40 cellular contexts compared by ENCODE assay signal in the genomic region with DNA sequence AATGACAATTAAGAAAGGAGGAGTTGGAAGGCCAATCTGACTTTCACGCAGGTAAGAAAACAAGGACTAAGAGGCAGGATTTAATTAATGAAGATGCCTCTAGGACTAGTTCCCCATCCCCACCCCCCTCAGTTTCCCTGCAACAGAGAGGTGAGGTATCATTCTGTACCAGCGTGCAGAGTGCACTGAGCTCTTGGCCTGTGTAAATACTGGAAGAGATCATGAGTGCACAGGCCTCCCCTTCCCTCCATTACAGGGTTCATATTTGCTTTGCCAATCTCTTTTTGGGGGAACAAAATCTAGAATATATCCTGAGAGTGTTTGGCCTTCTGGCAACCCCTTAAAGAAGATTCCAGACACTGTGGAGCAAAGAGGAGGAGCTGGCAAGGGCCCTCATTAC.
"Had no signal": no experiment of that assay in that cellular context is flagged by ENCODE, and none has a peak within 500 bp of the region (broad histone marks: within the 10 kb centered on the region; RNA-seq: fewer than 3 reads in every experiment).

No MANE protein-coding gene starts in this region.

- ATAC-seq: activated naive CD4-positive, alpha-beta T cell treated with anti-CD3 and anti-CD28 coated beads, Interleukin-2, amount 50 U/mL, for 72 hours; activated naive CD8-positive, alpha-beta T cell treated with anti-CD3 and anti-CD28 coated beads, Interleukin-2, amount 50 U/mL, for 24 hours; activated T-cell treated with anti-CD3 and anti-CD28 coated beads, Interleukin-2, amount 50 U/mL, for 4 hours; activated T-cell treated with anti-CD3 and anti-CD28 coated beads, Interleukin-2, amount 50 U/mL, for 72 hours; activated T-helper 17 cell treated with anti-CD3 and anti-CD28 coated beads, Interleukin-2, amount 50 U/mL, for 72 hours; body of pancreas had no signal

- H3K27ac Mint-ChIP-seq: activated naive CD4-positive, alpha-beta T cell treated with anti-CD3 and anti-CD28 coated beads for 36 hours; activated naive CD4-positive, alpha-beta T cell treated with anti-CD3 and anti-CD28 coated beads, Interleukin-2, amount 10 ng/mL, durations not matched to agents 7 days and 5 days; activated naive CD4-positive, alpha-beta T cell treated with anti-CD3 and anti-CD28 coated beads, Interleukin-2, amount 50 U/mL, for 24 hours; activated naive CD4-positive, alpha-beta T cell treated with anti-CD3 and anti-CD28 coated beads, Interleukin-2, amount 50 U/mL, for 72 hours; activated naive CD8-positive, alpha-beta T cell; activated naive CD8-positive, alpha-beta T cell treated with anti-CD3 and anti-CD28 coated beads for 36 hours; activated naive CD8-positive, alpha-beta T cell treated with anti-CD3 and anti-CD28 coated beads, Interleukin-2, amount 10 ng/mL, durations not matched to agents 7 days and 5 days; activated naive CD8-positive, alpha-beta T cell treated with anti-CD3 and anti-CD28 coated beads, Interleukin-2, amount 50 U/mL, for 24 hours; activated T-cell treated with anti-CD3 and anti-CD28 coated beads, Interleukin-2, amount 50 U/mL, for 24 hours; activated T-cell treated with anti-CD3 and anti-CD28 coated beads, Interleukin-2, amount 50 U/mL, for 72 hours; activated T-helper 1 cell treated with anti-CD3 and anti-CD28 coated beads, Interleukin-12 subunit alpha, Interleukin-12 subunit beta, Interleukin-2, Interleukin-4 antibody, amounts not matched to agents 30 ng/mL and 10 ng/mL and 1 ng/mL, durations not matched to agents 14 hours and 24 hours and 36 hours; activated T-helper 17 cell treated with anti-CD3 and anti-CD28 coated beads, Interleukin-2, amount 50 U/mL, for 72 hours; activated T-helper 2 cell treated with anti-CD3 and anti-CD28 coated beads, Interferon-gamma antibody, Interleukin-2, Interleukin-4, amounts not matched to agents 10 μg/mL and 5 μg/mL and 100 μg/mL, durations not matched to agents 14 hours and 24 hours and 36 hours; brain had no signal

- H3K36me3 Mint-ChIP-seq: activated naive CD4-positive, alpha-beta T cell treated with anti-CD3 and anti-CD28 coated beads, Interleukin-2, amount 10 ng/mL, durations not matched to agents 7 days and 5 days; activated naive CD4-positive, alpha-beta T cell treated with anti-CD3 and anti-CD28 coated beads, Interleukin-2, amount 50 U/mL, for 24 hours; activated naive CD8-positive, alpha-beta T cell treated with anti-CD3 and anti-CD28 coated beads for 36 hours; activated naive CD8-positive, alpha-beta T cell treated with anti-CD3 and anti-CD28 coated beads, Interleukin-2, amount 10 ng/mL, durations not matched to agents 7 days and 5 days; brain had no signal

- DNase-seq: activated effector memory CD4-positive, alpha-beta T cell treated with anti-CD3 and anti-CD28 coated beads, Interleukin-2, amount 50 U/mL, for 16 hours; activated effector memory CD4-positive, alpha-beta T cell treated with Interleukin-2 at 50 U/mL for 16 hours; activated gamma-delta T cell; activated gamma-delta T cell treated with Interleukin-2 at 50 U/mL for 16 hours; activated naive CD4-positive, alpha-beta T cell; activated naive CD4-positive, alpha-beta T cell treated with anti-CD3 and anti-CD28 coated beads for 36 hours; activated naive CD4-positive, alpha-beta T cell treated with anti-CD3 and anti-CD28 coated beads, Interleukin-2, amount 10 ng/mL, durations not matched to agents 7 days and 5 days; activated naive CD4-positive, alpha-beta T cell treated with anti-CD3 and anti-CD28 coated beads, Interleukin-2, amount 50 U/mL, for 16 hours; activated naive CD4-positive, alpha-beta T cell treated with Interleukin-2 at 50 U/mL for 16 hours; activated naive CD8-positive, alpha-beta T cell treated with anti-CD3 and anti-CD28 coated beads for 36 hours; activated naive CD8-positive, alpha-beta T cell treated with anti-CD3 and anti-CD28 coated beads, Interleukin-2, amount 10 ng/mL, durations not matched to agents 7 days and 5 days; activated naive CD8-positive, alpha-beta T cell treated with anti-CD3 and anti-CD28 coated beads, Interleukin-2, amount 50 U/mL, for 24 hours; activated T-cell treated with anti-CD3 and anti-CD28 coated beads, Interleukin-2, amount 50 U/mL, for 1 hour; activated T-cell treated with anti-CD3 and anti-CD28 coated beads, Interleukin-2, amount 50 U/mL, for 24 hours; activated T-cell treated with anti-CD3 and anti-CD28 coated beads, Interleukin-2, amount 50 U/mL, for 4 hours; activated T-cell treated with anti-CD3 and anti-CD28 coated beads, Interleukin-2, amount 50 U/mL, for 48 hours; activated T-cell treated with anti-CD3 and anti-CD28 coated beads, Interleukin-2, amount 50 U/mL, for 72 hours; adrenal gland; amniotic stem cell; amygdala; anterior cingulate cortex; aorta; body of pancreas; brain microvascular endothelial cell; caudate nucleus; central memory CD4-positive, alpha-beta T cell; cerebellar nuclear complex had no signal

- FAIRE-seq: astrocyte, bronchial epithelial cell had no signal

- H3K4me1 Mint-ChIP-seq: activated naive CD4-positive, alpha-beta T cell treated with anti-CD3 and anti-CD28 coated beads, Interleukin-2, amount 10 ng/mL, durations not matched to agents 7 days and 5 days; activated naive CD4-positive, alpha-beta T cell treated with anti-CD3 and anti-CD28 coated beads, Interleukin-2, amount 50 U/mL, for 24 hours; activated naive CD8-positive, alpha-beta T cell treated with anti-CD3 and anti-CD28 coated beads for 36 hours; activated naive CD8-positive, alpha-beta T cell treated with anti-CD3 and anti-CD28 coated beads, Interleukin-2, amount 10 ng/mL, durations not matched to agents 7 days and 5 days; activated naive CD8-positive, alpha-beta T cell treated with anti-CD3 and anti-CD28 coated beads, Interleukin-2, amount 50 U/mL, for 24 hours; activated T-helper 17 cell treated with anti-CD3 and anti-CD28 coated beads, Interleukin-2, amount 50 U/mL, for 72 hours; central memory CD8-positive, alpha-beta T cell had no signal

- H3K4me3 Mint-ChIP-seq: activated naive CD4-positive, alpha-beta T cell treated with anti-CD3 and anti-CD28 coated beads for 36 hours; activated naive CD4-positive, alpha-beta T cell treated with anti-CD3 and anti-CD28 coated beads, Interleukin-2, amount 10 ng/mL, durations not matched to agents 7 days and 5 days; activated naive CD4-positive, alpha-beta T cell treated with anti-CD3 and anti-CD28 coated beads, Interleukin-2, amount 50 U/mL, for 24 hours; activated naive CD8-positive, alpha-beta T cell; activated naive CD8-positive, alpha-beta T cell treated with anti-CD3 and anti-CD28 coated beads for 36 hours; activated naive CD8-positive, alpha-beta T cell treated with anti-CD3 and anti-CD28 coated beads, Interleukin-2, amount 10 ng/mL, durations not matched to agents 7 days and 5 days; activated naive CD8-positive, alpha-beta T cell treated with anti-CD3 and anti-CD28 coated beads, Interleukin-2, amount 50 U/mL, for 24 hours; activated T-cell treated with anti-CD3 and anti-CD28 coated beads, Interleukin-2, amount 50 U/mL, for 24 hours; activated T-cell treated with anti-CD3 and anti-CD28 coated beads, Interleukin-2, amount 50 U/mL, for 4 hours; activated T-cell treated with anti-CD3 and anti-CD28 coated beads, Interleukin-2, amount 50 U/mL, for 72 hours; activated T-helper 1 cell treated with anti-CD3 and anti-CD28 coated beads, Interleukin-12 subunit alpha, Interleukin-12 subunit beta, Interleukin-2, Interleukin-4 antibody, amounts not matched to agents 30 ng/mL and 10 ng/mL and 1 ng/mL, durations not matched to agents 14 hours and 24 hours and 36 hours; activated T-helper 17 cell treated with anti-CD3 and anti-CD28 coated beads, Interleukin-2, amount 50 U/mL, for 72 hours; brain; central memory CD8-positive, alpha-beta T cell had no signal

- H3K27ac ChIP-seq: adrenal gland, ascending aorta, body of pancreas, brain microvascular endothelial cell, breast epithelium, cardiac muscle cell had no signal

- H3K27me3 ChIP-seq: adrenal gland, ascending aorta, body of pancreas, brain microvascular endothelial cell, breast epithelium, cardiac muscle cell had no signal

- H3K9me3 Mint-ChIP-seq: activated naive CD8-positive, alpha-beta T cell treated with anti-CD3 and anti-CD28 coated beads, Interleukin-2, amount 10 ng/mL, durations not matched to agents 7 days and 5 days; activated naive CD8-positive, alpha-beta T cell treated with anti-CD3 and anti-CD28 coated beads, Interleukin-2, amount 50 U/mL, for 24 hours; activated T-cell treated with anti-CD3 and anti-CD28 coated beads, Interleukin-2, amount 50 U/mL, for 24 hours; activated T-helper 1 cell treated with anti-CD3 and anti-CD28 coated beads, Interleukin-12 subunit alpha, Interleukin-12 subunit beta, Interleukin-2, Interleukin-4 antibody, amounts not matched to agents 30 ng/mL and 10 ng/mL and 1 ng/mL, durations not matched to agents 14 hours and 24 hours and 36 hours; activated T-helper 17 cell treated with anti-CD3 and anti-CD28 coated beads, Interleukin-2, amount 50 U/mL, for 72 hours; activated T-helper 2 cell treated with anti-CD3 and anti-CD28 coated beads, Interferon-gamma antibody, Interleukin-2, Interleukin-4, amounts not matched to agents 10 μg/mL and 5 μg/mL and 100 μg/mL, durations not matched to agents 14 hours and 24 hours and 36 hours; central memory CD8-positive, alpha-beta T cell had no signal

- H3K4me3 ChIP-seq: adrenal gland, ascending aorta, body of pancreas, breast epithelium, cardiac muscle cell had no signal

- H3K4me1 ChIP-seq: adrenal gland, ascending aorta, body of pancreas, breast epithelium had no signal

- H3K9me3 ChIP-seq: adrenal gland, ascending aorta, body of pancreas had no signal

- H3K36me3 ChIP-seq: adrenal gland, ascending aorta, brain microvascular endothelial cell, breast epithelium, cardiac muscle cell had no signal
